24 cellular contexts compared by ENCODE assay signal in genomic region chr11:104043137-104043536, GRCh38. TPM values are rescaled to one million over a fixed set of nuclear protein-coding genes. Genes with fewer than 3 reads are reported as not detected.
"Had no signal": no experiment of that assay in that cellular context is flagged by ENCODE, and none has a peak within 500 bp of the region (broad histone marks: within the 10 kb centered on the region; RNA-seq: fewer than 3 reads in every experiment).

No MANE protein-coding gene starts in this region.

- H3K4me1 Mint-ChIP-seq: activated naive CD4-positive, alpha-beta T cell treated with anti-CD3 and anti-CD28 coated beads, Interleukin-2, amount 50 U/mL, for 24 hours; nephron; stimulated activated naive CD8-positive, alpha-beta T cell treated with anti-CD3 and anti-CD28 coated beads, Interleukin-15, amount 100 ng/mL, for 72 hours had no signal

- H3K9me3 ChIP-seq: esophagus squamous epithelium, suprapubic skin, transverse colon, uterus had no signal

- H3K27ac Mint-ChIP-seq: activated naive CD4-positive, alpha-beta T cell treated with anti-CD3 and anti-CD28 coated beads, Interleukin-2, amount 50 U/mL, for 24 hours; activated T-cell treated with anti-CD3 and anti-CD28 coated beads, Interleukin-2, amount 50 U/mL, for 72 hours; nephron; stimulated activated naive CD8-positive, alpha-beta T cell treated with anti-CD3 and anti-CD28 coated beads, Interleukin-15, amount 100 ng/mL, for 72 hours had no signal

- H3K9me3 Mint-ChIP-seq: activated naive CD4-positive, alpha-beta T cell treated with anti-CD3 and anti-CD28 coated beads, Interleukin-2, amount 50 U/mL, for 24 hours; nephron had no signal

- H3K27me3 ChIP-seq: cardiac muscle cell, esophagus squamous epithelium, suprapubic skin, transverse colon, uterus had no signal

- H3K27me3 Mint-ChIP-seq: activated naive CD4-positive, alpha-beta T cell treated with anti-CD3 and anti-CD28 coated beads, Interleukin-2, amount 50 U/mL, for 24 hours; stimulated activated naive CD8-positive, alpha-beta T cell treated with anti-CD3 and anti-CD28 coated beads, Interleukin-15, amount 100 ng/mL, for 72 hours had no signal

- H3K36me3 Mint-ChIP-seq: activated naive CD4-positive, alpha-beta T cell treated with anti-CD3 and anti-CD28 coated beads, Interleukin-2, amount 50 U/mL, for 24 hours had no signal

- DNase-seq: activated CD4-positive, alpha-beta T cell treated with anti-CD3 and anti-CD28 coated beads, Interleukin-2, amount 50 U/mL, for 4 hours; activated effector memory CD4-positive, alpha-beta T cell treated with anti-CD3 and anti-CD28 coated beads, Interleukin-2, amount 50 U/mL, for 16 hours; activated T-cell treated with anti-CD3 and anti-CD28 coated beads, Interleukin-2, amount 50 U/mL, for 72 hours; dermis blood vessel endothelial cell; effector memory CD4-positive, alpha-beta T cell; esophagus squamous epithelium; hippocampal formation; kidney; midbrain; stimulated activated naive CD8-positive, alpha-beta T cell treated with anti-CD3 and anti-CD28 coated beads, Interleukin-15, amount 100 ng/mL, for 72 hours; T-helper 2 cell; transverse colon; uterus had no signal

- H3K4me3 Mint-ChIP-seq: activated naive CD4-positive, alpha-beta T cell treated with anti-CD3 and anti-CD28 coated beads, Interleukin-2, amount 50 U/mL, for 24 hours; activated T-cell treated with anti-CD3 and anti-CD28 coated beads, Interleukin-2, amount 50 U/mL, for 72 hours; nephron; stimulated activated naive CD8-positive, alpha-beta T cell treated with anti-CD3 and anti-CD28 coated beads, Interleukin-15, amount 100 ng/mL, for 72 hours had no signal

- H3K4me1 ChIP-seq: esophagus squamous epithelium, suprapubic skin, transverse colon, uterus had no signal

- H3K27ac ChIP-seq: cardiac muscle cell, esophagus squamous epithelium, suprapubic skin, transverse colon, uterus had no signal

- ATAC-seq: activated T-cell treated with anti-CD3 and anti-CD28 coated beads, Interleukin-2, amount 50 U/mL, for 72 hours; left lobe of liver; stimulated activated naive CD8-positive, alpha-beta T cell treated with anti-CD3 and anti-CD28 coated beads, Interleukin-15, amount 100 ng/mL, for 72 hours had no signal

- H3K4me3 ChIP-seq: cardiac muscle cell, esophagus squamous epithelium, lung, suprapubic skin, transverse colon, uterus had no signal

- H3K36me3 ChIP-seq: cardiac muscle cell, esophagus squamous epithelium, suprapubic skin, transverse colon, uterus had no signal

RNA-seq across cellular contexts. Expression of gene DDI1, which starts 6.7 kb away (rescaled TPM):
- total RNA-seq: activated CD8-positive, alpha-beta memory T cell treated with anti-CD3 and anti-CD28 coated beads for 36 hours; activated T-cell treated with anti-CD3 and anti-CD28 coated beads, Interleukin-2, amount 50 U/mL, for 72 hours; cardiac muscle cell; chondrocyte; dermis blood vessel endothelial cell; esophagus squamous epithelium; glomerular endothelial cell; kidney; left lobe of liver; lung; omental fat pad; posterior vena cava; suprapubic skin; transverse colon; uterus had no signal
